ENCODE assay signal across 2 cellular contexts in the genomic region with DNA sequence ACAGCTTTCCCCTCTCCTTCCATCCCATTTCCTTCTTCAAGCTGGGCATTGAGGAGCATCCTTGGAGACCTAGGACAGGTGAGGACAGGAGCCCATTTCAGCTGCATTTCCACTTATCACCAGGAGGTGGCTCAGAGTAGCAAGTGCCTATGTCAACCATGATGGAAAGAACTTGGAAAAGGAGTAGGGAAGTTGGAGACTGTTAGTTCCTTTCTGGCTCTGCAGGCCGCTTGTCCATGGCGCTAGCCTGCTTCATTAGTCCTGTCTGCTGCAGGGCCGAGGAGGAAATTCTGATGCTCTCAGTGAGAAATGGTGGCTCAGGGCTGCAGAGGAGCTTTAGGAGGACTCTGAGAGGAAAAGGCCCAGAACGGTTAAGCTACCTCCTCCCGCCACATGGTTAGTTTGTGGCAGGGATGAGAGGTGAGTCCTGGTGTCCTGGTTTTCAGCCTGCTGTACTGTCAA.
TF ChIP-seq lines count a peak whose summit lies in the region.

No MANE protein-coding gene starts in this region.

TF ChIP-seq in SK-N-SH, 30 proteins besides CTCF, POLR2A, EP300 and RAD21:
- no peak for TF ChIP-seq JUND (IDR thresholded peaks at IDR 0.05)
- TF ChIP-seq SMC3 (IDR thresholded peaks at IDR 0.05; ENCODE audit: low read depth, low read length), result peak; percentile 94
- no peak for TF ChIP-seq FOXJ3 (CRISPR knock-in tag; IDR thresholded peaks at IDR 0.05)
- no peak for TF ChIP-seq POLR2AphosphoS5 (IDR thresholded peaks at IDR 0.05; ENCODE audit: low read depth, low read length)
- peak; percentile 71; the same call in 1 of the 2 replicates for TF ChIP-seq YY1 (IDR thresholded peaks at IDR 0.05; ENCODE audit: low read depth)

TF ChIP-seq in K562, 482 proteins besides CTCF, POLR2A, EP300 and RAD21:
- TF ChIP-seq YY1 (IDR thresholded peaks at IDR 0.05; ENCODE audit: borderline replicate concordance in 1 of 3, control insufficient read depth in 1 of 3, extremely low read depth in 1 of 3, insufficient read depth in 3 of 3, insufficient read length in 1 of 3, insufficient replicate concordance in 2 of 3, low read depth in 1 of 3, low read length in 2 of 3), result peak in 1 of 3 experiments; percentile 62
- no peak for TF ChIP-seq TCFL5 (CRISPR knock-in tag; conservative IDR thresholded peaks at IDR 0.05)
- no peak for TF ChIP-seq ZC3H8 (IDR thresholded peaks at IDR 0.05)
- no peak for TF ChIP-seq MAZ (CRISPR knock-in tag; conservative IDR thresholded peaks at IDR 0.05 in 1 of 2, IDR thresholded peaks at IDR 0.05 in 1 of 2)
- TF ChIP-seq, protein P1, sequence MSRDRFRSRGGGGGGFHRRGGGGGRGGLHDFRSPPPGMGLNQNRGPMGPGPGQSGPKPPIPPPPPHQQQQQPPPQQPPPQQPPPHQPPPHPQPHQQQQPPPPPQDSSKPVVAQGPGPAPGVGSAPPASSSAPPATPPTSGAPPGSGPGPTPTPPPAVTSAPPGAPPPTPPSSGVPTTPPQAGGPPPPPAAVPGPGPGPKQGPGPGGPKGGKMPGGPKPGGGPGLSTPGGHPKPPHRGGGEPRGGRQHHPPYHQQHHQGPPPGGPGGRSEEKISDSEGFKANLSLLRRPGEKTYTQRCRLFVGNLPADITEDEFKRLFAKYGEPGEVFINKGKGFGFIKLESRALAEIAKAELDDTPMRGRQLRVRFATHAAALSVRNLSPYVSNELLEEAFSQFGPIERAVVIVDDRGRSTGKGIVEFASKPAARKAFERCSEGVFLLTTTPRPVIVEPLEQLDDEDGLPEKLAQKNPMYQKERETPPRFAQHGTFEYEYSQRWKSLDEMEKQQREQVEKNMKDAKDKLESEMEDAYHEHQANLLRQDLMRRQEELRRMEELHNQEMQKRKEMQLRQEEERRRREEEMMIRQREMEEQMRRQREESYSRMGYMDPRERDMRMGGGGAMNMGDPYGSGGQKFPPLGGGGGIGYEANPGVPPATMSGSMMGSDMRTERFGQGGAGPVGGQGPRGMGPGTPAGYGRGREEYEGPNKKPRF (IDR thresholded peaks at IDR 0.05; ENCODE audit: low read depth, low read length), result no peak
- TF ChIP-seq CTBP1 (IDR thresholded peaks at IDR 0.05; ENCODE audit: borderline replicate concordance), result peak; percentile 49; the same call in 1 of the 2 replicates
- TF ChIP-seq E2F3 (CRISPR knock-in tag; IDR thresholded peaks at IDR 0.05), result no peak
- peak; percentile 59 for TF ChIP-seq SMC3 (conservative IDR thresholded peaks at IDR 0.05; ENCODE audit: insufficient read depth, low read depth, low read length)
- no peak for TF ChIP-seq HMGN3 (IDR thresholded peaks at IDR 0.05; ENCODE audit: borderline replicate concordance, extremely low read depth, insufficient read length, low read depth, low read length)
- TF ChIP-seq, protein P2, sequence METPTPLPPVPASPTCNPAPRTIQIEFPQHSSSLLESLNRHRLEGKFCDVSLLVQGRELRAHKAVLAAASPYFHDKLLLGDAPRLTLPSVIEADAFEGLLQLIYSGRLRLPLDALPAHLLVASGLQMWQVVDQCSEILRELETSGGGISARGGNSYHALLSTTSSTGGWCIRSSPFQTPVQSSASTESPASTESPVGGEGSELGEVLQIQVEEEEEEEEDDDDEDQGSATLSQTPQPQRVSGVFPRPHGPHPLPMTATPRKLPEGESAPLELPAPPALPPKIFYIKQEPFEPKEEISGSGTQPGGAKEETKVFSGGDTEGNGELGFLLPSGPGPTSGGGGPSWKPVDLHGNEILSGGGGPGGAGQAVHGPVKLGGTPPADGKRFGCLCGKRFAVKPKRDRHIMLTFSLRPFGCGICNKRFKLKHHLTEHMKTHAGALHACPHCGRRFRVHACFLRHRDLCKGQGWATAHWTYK (CRISPR knock-in tag; IDR thresholded peaks at IDR 0.05), result no peak
- TF ChIP-seq, protein P3, sequence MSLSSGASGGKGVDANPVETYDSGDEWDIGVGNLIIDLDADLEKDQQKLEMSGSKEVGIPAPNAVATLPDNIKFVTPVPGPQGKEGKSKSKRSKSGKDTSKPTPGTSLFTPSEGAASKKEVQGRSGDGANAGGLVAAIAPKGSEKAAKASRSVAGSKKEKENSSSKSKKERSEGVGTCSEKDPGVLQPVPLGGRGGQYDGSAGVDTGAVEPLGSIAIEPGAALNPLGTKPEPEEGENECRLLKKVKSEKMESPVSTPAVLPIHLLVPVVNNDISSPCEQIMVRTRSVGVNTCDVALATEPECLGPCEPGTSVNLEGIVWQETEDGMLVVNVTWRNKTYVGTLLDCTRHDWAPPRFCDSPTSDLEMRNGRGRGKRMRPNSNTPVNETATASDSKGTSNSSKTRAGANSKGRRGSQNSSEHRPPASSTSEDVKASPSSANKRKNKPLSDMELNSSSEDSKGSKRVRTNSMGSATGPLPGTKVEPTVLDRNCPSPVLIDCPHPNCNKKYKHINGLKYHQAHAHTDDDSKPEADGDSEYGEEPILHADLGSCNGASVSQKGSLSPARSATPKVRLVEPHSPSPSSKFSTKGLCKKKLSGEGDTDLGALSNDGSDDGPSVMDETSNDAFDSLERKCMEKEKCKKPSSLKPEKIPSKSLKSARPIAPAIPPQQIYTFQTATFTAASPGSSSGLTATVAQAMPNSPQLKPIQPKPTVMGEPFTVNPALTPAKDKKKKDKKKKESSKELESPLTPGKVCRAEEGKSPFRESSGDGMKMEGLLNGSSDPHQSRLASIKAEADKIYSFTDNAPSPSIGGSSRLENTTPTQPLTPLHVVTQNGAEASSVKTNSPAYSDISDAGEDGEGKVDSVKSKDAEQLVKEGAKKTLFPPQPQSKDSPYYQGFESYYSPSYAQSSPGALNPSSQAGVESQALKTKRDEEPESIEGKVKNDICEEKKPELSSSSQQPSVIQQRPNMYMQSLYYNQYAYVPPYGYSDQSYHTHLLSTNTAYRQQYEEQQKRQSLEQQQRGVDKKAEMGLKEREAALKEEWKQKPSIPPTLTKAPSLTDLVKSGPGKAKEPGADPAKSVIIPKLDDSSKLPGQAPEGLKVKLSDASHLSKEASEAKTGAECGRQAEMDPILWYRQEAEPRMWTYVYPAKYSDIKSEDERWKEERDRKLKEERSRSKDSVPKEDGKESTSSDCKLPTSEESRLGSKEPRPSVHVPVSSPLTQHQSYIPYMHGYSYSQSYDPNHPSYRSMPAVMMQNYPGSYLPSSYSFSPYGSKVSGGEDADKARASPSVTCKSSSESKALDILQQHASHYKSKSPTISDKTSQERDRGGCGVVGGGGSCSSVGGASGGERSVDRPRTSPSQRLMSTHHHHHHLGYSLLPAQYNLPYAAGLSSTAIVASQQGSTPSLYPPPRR (CRISPR knock-in tag; IDR thresholded peaks at IDR 0.05; ENCODE audit: borderline replicate concordance), result no peak
- TF ChIP-seq SREBF2 (CRISPR knock-in tag; IDR thresholded peaks at IDR 0.05), result no peak
- TF ChIP-seq ZKSCAN1 (IDR thresholded peaks at IDR 0.05; ENCODE audit: low read depth, low read length), result no peak
- TF ChIP-seq ZNF354B (CRISPR knock-in tag; IDR thresholded peaks at IDR 0.05), result no peak
- TF ChIP-seq RFX5 (IDR thresholded peaks at IDR 0.05; ENCODE audit: low read depth, low read length), result no peak
- TF ChIP-seq ZNF644 (tag; IDR thresholded peaks at IDR 0.05; ENCODE audit: low read depth), result no peak
- no peak for TF ChIP-seq NR1H2 (CRISPR knock-in tag; IDR thresholded peaks at IDR 0.05)
- no peak for TF ChIP-seq LARP7 (IDR thresholded peaks at IDR 0.05)
- TF ChIP-seq JUND (IDR thresholded peaks at IDR 0.05; ENCODE audit: borderline replicate concordance, low read depth, low read length), result 0 out of 2 replicates have a peak, but pooled peaks have one; percentile 10
- TF ChIP-seq JUND (tag; IDR thresholded peaks at IDR 0.05; ENCODE audit: borderline replicate concordance, low read depth, low read length), result no peak
- TF ChIP-seq MAFF (IDR thresholded peaks at IDR 0.05; ENCODE audit: low read length), result no peak
